Comparison of ENCODE assay signal across 25 cellular contexts in genomic region chr3:88137836-88138235, GRCh38. TPM values are rescaled to one million over a fixed set of nuclear protein-coding genes. Genes with fewer than 3 reads are reported as not detected.
DNase-seq lines count a peak whose midpoint lies in the region; ATAC-seq and TF ChIP-seq lines count a peak whose summit lies in the region.
"Had no signal": no experiment of that assay in that cellular context is flagged by ENCODE, and none has a peak within 500 bp of the region (broad histone marks: within the 10 kb centered on the region; RNA-seq: fewer than 3 reads in every experiment).

No MANE protein-coding gene starts in this region.

- POLR2A ChIA-PET in CD4-positive, alpha-beta T cell (lab: Charles Lee): interaction anchor here (2.1 kb wide), 1 partner anchor 11 kb away, joined by 5 read pairs; no protein-coding TSS in a partner anchor

- DNase-seq in ELR (ENCODE audit: low read depth) (peak; percentile 69), LHCN-M2 (ENCODE audit: low read depth) (peak; percentile 58), choroid plexus epithelial cell (ENCODE audit: low read depth) (peak; percentile 60), skeletal muscle cell (ENCODE audit: low read depth) (peak; percentile 33), NCI-H1694 (lab: John Stamatoyannopoulos, UW) (no peak)
- no peak for DNase-seq in CD4-positive, alpha-beta T cell
- DNase-seq: activated CD4-positive, alpha-beta T cell treated with anti-CD3 and anti-CD28 coated beads for 48 hours; activated naive CD4-positive, alpha-beta T cell treated with anti-CD3 and anti-CD28 coated beads for 36 hours; activated T-cell treated with anti-CD3 and anti-CD28 coated beads, Interleukin-2, amount 50 U/mL, for 48 hours; erythroblast; islet precursor cell; NCI-H1694 treated with DMSO at 0.1 percent for 48 hours; NCI-H2171 treated with DMSO at 0.1 percent for 48 hours; NCI-H526; posterior cingulate gyrus; right lobe of liver; stimulated activated CD4-positive, alpha-beta T cell treated with anti-CD3 and anti-CD28 coated beads, Interleukin-15, amount 100 ng/mL, for 24 hours; stimulated activated naive CD8-positive, alpha-beta T cell treated with anti-CD3 and anti-CD28 coated beads, Interleukin-15, Interleukin-2, amounts not matched to agents 100 U/mL and 50 U/mL, for 24 hours; T-helper 17 cell; thyroid gland had no signal

- no peak overlapping the region for H3K27ac Mint-ChIP-seq in CD4-positive, alpha-beta T cell
- H3K27ac Mint-ChIP-seq: neural progenitor cell, T-helper 17 cell had no signal

- H3K4me1 Mint-ChIP-seq in CD4-positive, alpha-beta T cell (ENCODE audit: low read depth): peaks cover 5% of the 10 kb centered on the region

- intact Hi-C loops in CD4-positive, alpha-beta T cell (cut with DNase I, micrococcal nuclease): no loop called here

- no peak for ATAC-seq in CD4-positive, alpha-beta T cell (ENCODE audit: poor library complexity)
- no peak for ATAC-seq in HG02852 (IDR thresholded peaks at IDR 0.05; ENCODE audit: unreplicated experiment)
- ATAC-seq: right lobe of liver; stimulated activated naive CD8-positive, alpha-beta T cell treated with anti-CD3 and anti-CD28 coated beads, Interleukin-15, Interleukin-2, amounts not matched to agents 100 U/mL and 50 U/mL, for 24 hours; T-helper 17 cell had no signal

- peaks cover 76% of the 10 kb centered on the region for H3K36me3 Mint-ChIP-seq in CD4-positive, alpha-beta T cell (ENCODE audit: low read depth)

- no peaks in the 10 kb centered on the region for H3K27me3 ChIP-seq in CD4-positive, alpha-beta T cell (ENCODE audit: control insufficient read depth, insufficient read depth, low read length)
- H3K27me3 ChIP-seq: neural progenitor cell, right lobe of liver, thyroid gland had no signal

- H3K4me3 ChIP-seq in choroid plexus epithelial cell (ENCODE audit: low read depth, low read length): no peak overlapping the region
- no peak overlapping the region for H3K4me3 ChIP-seq in skeletal muscle cell (ENCODE audit: low read depth, low read length)
- H3K4me3 ChIP-seq: lung, neural progenitor cell, right lobe of liver, thyroid gland had no signal

- TF ChIP-seq CTCF in choroid plexus epithelial cell (conservative IDR thresholded peaks at IDR 0.05; ENCODE audit: low read depth, low read length): no peak
- no peak for TF ChIP-seq CTCF in CD4-positive, alpha-beta T cell (IDR thresholded peaks at IDR 0.05)

- H3K4me3 Mint-ChIP-seq in CD4-positive, alpha-beta T cell: no peak overlapping the region
- H3K4me3 Mint-ChIP-seq: activated naive CD4-positive, alpha-beta T cell treated with anti-CD3 and anti-CD28 coated beads for 36 hours; neural progenitor cell; T-helper 17 cell had no signal

- no peaks in the 10 kb centered on the region for H3K9me3 ChIP-seq in CD4-positive, alpha-beta T cell (ENCODE audit: control insufficient read depth, low read length)
- H3K9me3 ChIP-seq: right lobe of liver, thyroid gland had no signal

- no peak overlapping the region for H3K27ac ChIP-seq in CD4-positive, alpha-beta T cell (ENCODE audit: low read depth, low read length)
- H3K27ac ChIP-seq: KMS-11, neural progenitor cell, right lobe of liver, thyroid gland, VCaP had no signal

- H3K9me3 Mint-ChIP-seq in CD4-positive, alpha-beta T cell: no peaks in the 10 kb centered on the region
- H3K9me3 Mint-ChIP-seq: activated naive CD4-positive, alpha-beta T cell treated with anti-CD3 and anti-CD28 coated beads for 36 hours; neural progenitor cell had no signal

- H3K27me3 Mint-ChIP-seq in CD4-positive, alpha-beta T cell: no peaks in the 10 kb centered on the region
- H3K27me3 Mint-ChIP-seq: T-helper 17 cell had no signal

- CTCF ChIA-PET in CD4-positive, alpha-beta T cell (lab: Charles Lee): no interaction called here

RNA-seq across cellular contexts. Expression of gene C3orf38, which starts 11.9 kb away (rescaled TPM):
- total RNA-seq in LHCN-M2 (2014; rRNA removed): 29.9 and 34.3 TPM in 2 replicates
- polyA plus RNA-seq in LHCN-M2 (2012): 14.9 TPM
- 10 to 100 TPM; 45.9 to 52.9 TPM for total RNA-seq in CD4-positive, alpha-beta T cell

Comparison
In these comparisons a context has a peak if more than half of its experiments do, and no peak if none do; other contexts are left out.
1. DNase-seq: peak in ELR (single experiment), LHCN-M2 (single experiment), choroid plexus epithelial cell (single experiment) and skeletal muscle cell (single experiment); none in NCI-H1694 (single experiment) and CD4-positive, alpha-beta T cell (0 of 10).